ENCODE assay signal across 8 cellular contexts in the genomic region with DNA sequence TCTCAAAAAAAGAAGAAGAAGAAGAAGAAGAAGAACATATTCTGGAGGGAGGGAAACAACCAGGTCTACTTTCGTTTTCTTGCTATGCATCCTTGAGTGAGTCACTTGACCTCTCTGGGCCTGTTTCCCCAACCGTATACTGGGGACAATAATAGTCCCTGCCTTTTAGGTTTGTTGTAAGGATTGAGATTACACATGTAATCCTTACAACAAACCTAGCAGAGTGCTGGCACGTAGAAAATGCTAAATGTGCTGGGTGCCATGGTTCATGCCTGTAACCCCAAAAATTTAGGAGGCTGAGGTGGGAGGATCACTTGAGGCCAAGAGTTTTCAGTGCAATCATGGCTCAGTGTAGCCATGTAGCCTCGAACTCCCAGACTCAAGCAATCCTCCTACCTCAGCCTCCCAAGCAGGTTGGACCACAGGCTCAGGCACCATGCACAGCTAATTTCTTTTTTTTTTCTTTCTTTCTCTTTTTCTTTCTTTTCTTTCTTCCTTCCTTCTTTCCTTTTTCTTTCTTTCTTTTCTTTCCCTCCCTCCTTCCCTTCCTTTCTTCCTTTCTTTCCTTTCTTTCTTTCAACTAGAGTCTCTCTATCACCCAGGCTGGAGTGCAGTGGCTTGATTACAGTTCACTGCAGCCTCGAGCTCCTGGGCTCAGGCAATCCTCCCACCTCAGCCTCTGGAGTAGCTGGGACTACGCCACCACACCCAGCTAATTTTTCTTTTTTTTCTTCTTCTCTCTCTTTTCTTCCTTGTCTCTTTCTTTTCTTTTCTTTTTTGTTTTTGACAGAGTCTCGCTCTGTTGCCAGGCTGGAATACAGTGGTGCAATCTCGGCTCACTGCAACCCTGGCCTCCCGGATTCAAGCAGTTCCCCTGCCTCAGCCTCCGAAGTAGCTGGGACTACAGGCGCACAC. TPM values are rescaled to one million over a fixed set of nuclear protein-coding genes. Genes with fewer than 3 reads are reported as not detected.
DNase-seq lines count a peak whose midpoint lies in the region; ATAC-seq and TF ChIP-seq lines count a peak whose summit lies in the region.

No MANE protein-coding gene starts in this region.

- intact Hi-C loops in A673 (cut with micrococcal nuclease; ENCODE audit: unreplicated experiment), result no loop called here
- intact Hi-C loops in activated CD8-positive, alpha-beta T cell treated with anti-CD3 and anti-CD28 coated beads for 36 hours (cut with micrococcal nuclease), result no loop called here

- in situ Hi-C loops in GM18951 (cut with MboI; ENCODE audit: low sequenced_read_pairs, unreplicated experiment), result no loop called here

- H3K4me3 Mint-ChIP-seq in activated CD8-positive, alpha-beta T cell treated with anti-CD3 and anti-CD28 coated beads for 36 hours, result peak overlapping the region; percentile 83

- no peak overlapping the region for H3K4me3 ChIP-seq in A673 (ENCODE audit: low read depth, low read length, poor library complexity, severe bottlenecking)
- H3K4me3 ChIP-seq in coronary artery, result no peak overlapping the region

- CTCF ChIA-PET in A673 (lab: Charles Lee), result no interaction called here
- CTCF ChIA-PET in activated CD8-positive, alpha-beta T cell treated with anti-CD3 and anti-CD28 coated beads for 36 hours (lab: Charles Lee), result interaction anchor here (0.7 to 4.6 kb wide), 8 partner anchors 7 to 192 kb away, joined by 3 to 37 read pairs (median 4); no protein-coding TSS in a partner anchor

- POLR2A ChIA-PET in A673 (lab: Charles Lee; ENCODE audit: low non-redundant PET), result no interaction called here
- POLR2A ChIA-PET in activated CD8-positive, alpha-beta T cell treated with anti-CD3 and anti-CD28 coated beads for 36 hours (lab: Charles Lee), result interaction anchor here (1.2 to 9.8 kb wide), 2 partner anchors 9 to 51 kb away, joined by 5 to 226 read pairs; no protein-coding TSS in a partner anchor

- H3K9me3 Mint-ChIP-seq in activated CD8-positive, alpha-beta T cell treated with anti-CD3 and anti-CD28 coated beads for 36 hours, result no peaks in the 10 kb centered on the region

- H3K27ac Mint-ChIP-seq in activated CD8-positive, alpha-beta T cell treated with anti-CD3 and anti-CD28 coated beads for 36 hours, result peak overlapping the region; percentile 96

- H3K27ac ChIP-seq in A673 (ENCODE audit: low read depth, low read length, poor library complexity, severe bottlenecking) (peak overlapping the region; percentile 100), coronary artery (peak overlapping the region in 1 of 2 donors; percentile 100)

- peaks cover 17% of the 10 kb centered on the region for H3K36me3 ChIP-seq in A673 (ENCODE audit: insufficient read depth, low read length, poor library complexity, severe bottlenecking)

- no peaks in the 10 kb centered on the region for H3K27me3 ChIP-seq in A673 (replicated peaks; ENCODE audit: insufficient read depth, low read depth, low read length, poor library complexity)

- TF ChIP-seq CTCF in A673 (conservative IDR thresholded peaks at IDR 0.05; ENCODE audit: low read depth, low read length), result no peak
- TF ChIP-seq CTCF in activated CD8-positive, alpha-beta T cell treated with anti-CD3 and anti-CD28 coated beads for 36 hours (IDR thresholded peaks at IDR 0.05), result no peak
- no peak for TF ChIP-seq CTCF in coronary artery (IDR thresholded peaks at IDR 0.05)

- BruUV-seq in A673 (replicated peaks; lab: Mats Ljungman, UMichigan), result no TSS peak

- H3K9me3 ChIP-seq in A673 (ENCODE audit: low read depth, low read length, poor library complexity, severe bottlenecking), result no peaks in the 10 kb centered on the region

- TF ChIP-seq POLR2A in GM18951 (IDR thresholded peaks at IDR 0.05; ENCODE audit: extremely low read depth, insufficient read depth, insufficient read length), result peak; percentile 23

- no peaks in the 10 kb centered on the region for H3K27me3 Mint-ChIP-seq in activated CD8-positive, alpha-beta T cell treated with anti-CD3 and anti-CD28 coated beads for 36 hours

- peaks cover 23% of the 10 kb centered on the region for H3K36me3 Mint-ChIP-seq in activated CD8-positive, alpha-beta T cell treated with anti-CD3 and anti-CD28 coated beads for 36 hours (ENCODE audit: low read depth)

- DNase-seq in A673 (ENCODE audit: low spot score), result no peak
- peak; percentile 53 for DNase-seq in activated CD8-positive, alpha-beta T cell treated with anti-CD3 and anti-CD28 coated beads for 36 hours
- peak; percentile 36 for DNase-seq in kidney tubule cell (ENCODE audit: low spot score)
- no peak for DNase-seq in NCI-H82 (lab: John Stamatoyannopoulos, UW)
- DNase-seq in coronary artery (ENCODE audit: low spot score), result no peak

- ATAC-seq in activated CD8-positive, alpha-beta T cell treated with anti-CD3 and anti-CD28 coated beads for 36 hours, result peak; percentile 9
- ATAC-seq in HG03175 (IDR thresholded peaks at IDR 0.05; ENCODE audit: unreplicated experiment) (no peak), HG02763 (IDR thresholded peaks at IDR 0.05; ENCODE audit: unreplicated experiment) (no peak)

- peaks cover 38% of the 10 kb centered on the region for H3K4me1 Mint-ChIP-seq in activated CD8-positive, alpha-beta T cell treated with anti-CD3 and anti-CD28 coated beads for 36 hours (ENCODE audit: low read depth)

- H3K4me1 ChIP-seq in A673 (ENCODE audit: insufficient read depth, low read length, poor library complexity, severe bottlenecking), result peaks cover 22% of the 10 kb centered on the region

RNA-seq across cellular contexts. Expression of a gene that starts 7.0 kb away (rescaled TPM):
- 148 and 164 TPM in 2 replicates for total RNA-seq in A673 (2021)
- total RNA-seq in activated CD8-positive, alpha-beta T cell treated with anti-CD3 and anti-CD28 coated beads for 36 hours, result 100 to 1,000 TPM; 120 to 122 TPM

RNA-seq across cellular contexts. Expression of a gene that starts 7.0 kb away (rescaled TPM):
- 63.3 and 69.5 TPM in 2 replicates for total RNA-seq in A673 (2021)
- total RNA-seq in activated CD8-positive, alpha-beta T cell treated with anti-CD3 and anti-CD28 coated beads for 36 hours, result 10 to 100 TPM; 66.8 to 72.4 TPM

RNA-seq across cellular contexts. Expression of a gene that starts 39.2 kb away (rescaled TPM):
- total RNA-seq in A673 (2021), result 119 and 126 TPM in 2 replicates
- total RNA-seq in activated CD8-positive, alpha-beta T cell treated with anti-CD3 and anti-CD28 coated beads for 36 hours, result 10 to 100 TPM; 73.8 to 87.5 TPM

RNA-seq across cellular contexts. Expression of a gene that starts 40.7 kb away (rescaled TPM):
- total RNA-seq in A673 (2021), result 85.7 and 109 TPM in 2 replicates
- total RNA-seq in activated CD8-positive, alpha-beta T cell treated with anti-CD3 and anti-CD28 coated beads for 36 hours, result 10 to 100 TPM; 85.0 to 95.7 TPM

RNA-seq across cellular contexts. Expression of a gene that starts 54.6 kb away (rescaled TPM):
- not detected in 2 replicates for total RNA-seq in A673 (2021)
- total RNA-seq in activated CD8-positive, alpha-beta T cell treated with anti-CD3 and anti-CD28 coated beads for 36 hours, result 1 to 10 TPM; 3.9 to 4.8 TPM

Comparison
In these comparisons a context has a peak if more than half of its experiments do, and no peak if none do; other contexts are left out.
1. DNase-seq: peak in activated CD8-positive, alpha-beta T cell treated with anti-CD3 and anti-CD28 coated beads for 36 hours (single experiment) and kidney tubule cell (single experiment); none in A673 (single experiment), NCI-H82 (single experiment) and coronary artery (single experiment).